ENCODE assay signal across 10 cellular contexts in genomic region chr6:170147056-170147787, GRCh38.
DNase-seq lines count a peak whose midpoint lies in the region; ATAC-seq, FAIRE-seq and TF ChIP-seq lines count a peak whose summit lies in the region.
"Had no signal": no experiment of that assay in that cellular context is flagged by ENCODE, and none has a peak within 500 bp of the region (broad histone marks: within the 10 kb centered on the region; RNA-seq: fewer than 3 reads in every experiment).

No MANE protein-coding gene starts in this region.

- H3K9me3 ChIP-seq in CD4-positive, alpha-beta T cell (ENCODE audit: control insufficient read depth, low read length): no peaks in the 10 kb centered on the region
- no peaks in the 10 kb centered on the region for H3K9me3 ChIP-seq in MG63
- no peaks in the 10 kb centered on the region for H3K9me3 ChIP-seq in parathyroid adenoma (ENCODE audit: control insufficient read depth, low read length)
- H3K9me3 ChIP-seq in small intestine (ENCODE audit: control insufficient read depth, low read depth): peaks cover 1% of the 10 kb centered on the region
- H3K9me3 ChIP-seq: SJSA1 had no signal

- peak overlapping the region; percentile 51 for H3K27ac Mint-ChIP-seq in CD4-positive, alpha-beta T cell
- H3K27ac Mint-ChIP-seq: HFFc6 had no signal

- peaks cover 3% of the 10 kb centered on the region for H3K9me3 Mint-ChIP-seq in CD4-positive, alpha-beta T cell

- H3K4me3 ChIP-seq in MG63: no peak overlapping the region
- H3K4me3 ChIP-seq in dorsolateral prefrontal cortex: peak overlapping the region in 28 of 59 donors; percentile 0 to 45 (median 16)
- H3K4me3 ChIP-seq in parathyroid adenoma (ENCODE audit: low read depth, low read length): no peak overlapping the region
- H3K4me3 ChIP-seq in small intestine (ENCODE audit: low read depth in 1 of 2, low read length in 2 of 2): no peak overlapping the region
- H3K4me3 ChIP-seq: SJSA1 had no signal

- H3K4me3 Mint-ChIP-seq in CD4-positive, alpha-beta T cell: no peak overlapping the region
- H3K4me3 Mint-ChIP-seq: HFFc6 had no signal

- no peaks in the 10 kb centered on the region for H3K27me3 ChIP-seq in CD4-positive, alpha-beta T cell (ENCODE audit: control insufficient read depth, insufficient read depth, low read length)
- no peaks in the 10 kb centered on the region for H3K27me3 ChIP-seq in MG63
- H3K27me3 ChIP-seq in dorsolateral prefrontal cortex: no peaks in the 10 kb centered on the region
- H3K27me3 ChIP-seq in parathyroid adenoma (ENCODE audit: control insufficient read depth, insufficient read depth, low read length): no peaks in the 10 kb centered on the region
- no peaks in the 10 kb centered on the region for H3K27me3 ChIP-seq in small intestine (ENCODE audit: control insufficient read depth in 2 of 2, insufficient read depth in 2 of 2, low read length in 2 of 2)
- H3K27me3 ChIP-seq: SJSA1 had no signal

- H3K27ac ChIP-seq in CD4-positive, alpha-beta T cell (ENCODE audit: low read depth, low read length): no peak overlapping the region
- peak overlapping the region in 19 of 59 donors; percentile 4 to 72 (median 48) for H3K27ac ChIP-seq in dorsolateral prefrontal cortex
- H3K27ac ChIP-seq in parathyroid adenoma: peak overlapping the region; percentile 75
- no peak overlapping the region for H3K27ac ChIP-seq in small intestine (ENCODE audit: low read depth in 1 of 2, low read length in 1 of 2)
- H3K27ac ChIP-seq: SJSA1 had no signal

- no peak overlapping the region for H3K9ac ChIP-seq in parathyroid adenoma

- no peak for DNase-seq in CD4-positive, alpha-beta T cell
- DNase-seq in MG63 (peak; percentile 22), dorsolateral prefrontal cortex (peak; percentile 52 to 84 (median 71)), small intestine (no peak), occipital lobe (lab: John Stamatoyannopoulos, UW) (no peak)
- no peak for DNase-seq in activated CD4-positive, alpha-beta T cell treated with anti-CD3 and anti-CD28 coated beads for 4 hours
- DNase-seq: HFFc6 had no signal

- no peaks in the 10 kb centered on the region for H3K36me3 Mint-ChIP-seq in CD4-positive, alpha-beta T cell (ENCODE audit: low read depth)

- no peaks in the 10 kb centered on the region for H3K79me2 ChIP-seq in parathyroid adenoma

- peaks cover 46% of the 10 kb centered on the region for H3K4me1 Mint-ChIP-seq in CD4-positive, alpha-beta T cell (ENCODE audit: low read depth)

- no peaks in the 10 kb centered on the region for H3K36me3 ChIP-seq in MG63
- H3K36me3 ChIP-seq in parathyroid adenoma (ENCODE audit: control insufficient read depth, insufficient read depth, low read length): no peaks in the 10 kb centered on the region
- no peaks in the 10 kb centered on the region for H3K36me3 ChIP-seq in small intestine (ENCODE audit: control insufficient read depth in 2 of 2, insufficient read depth in 2 of 2, low read length in 2 of 2)
- H3K36me3 ChIP-seq: SJSA1 had no signal

- H3K4me1 ChIP-seq in parathyroid adenoma (peaks cover 6% of the 10 kb centered on the region), small intestine (ENCODE audit: control insufficient read depth in 2 of 2, insufficient read depth in 1 of 2, low read depth in 1 of 2, low read length in 1 of 2) (no peaks in the 10 kb centered on the region)
- H3K4me1 ChIP-seq: SJSA1 had no signal

- WGBS in small intestine, 3 donors: 50 to 69% (median 65%) methylated on average over 22 to 23 of the region's 23 CpGs

- intact Hi-C loops in CD4-positive, alpha-beta T cell (cut with DNase I, micrococcal nuclease): no loop called here
- intact Hi-C loops in dorsolateral prefrontal cortex (cut with DNase I): no loop called here

- no peak for FAIRE-seq in small intestine (lab: Jason Lieb, UNC)

- TF ChIP-seq CTCF in CD4-positive, alpha-beta T cell (IDR thresholded peaks at IDR 0.05): no peak
- TF ChIP-seq CTCF in dorsolateral prefrontal cortex (IDR thresholded peaks at IDR 0.05 in 54 of 56, conservative IDR thresholded peaks at IDR 0.05 in 2 of 56; ENCODE audit: low read depth in 1 of 56, partially characterized antibody in 56 of 56) (no peak), parathyroid adenoma (IDR thresholded peaks at IDR 0.05) (no peak)

- POLR2A ChIA-PET in CD4-positive, alpha-beta T cell (lab: Charles Lee): interaction anchor here (1.4 to 2.2 kb wide), 3 partner anchors 58 to 160 kb away, joined by 3 to 18 read pairs (median 9); no protein-coding TSS in a partner anchor

- no peak overlapping the region for H3K4me2 ChIP-seq in parathyroid adenoma (ENCODE audit: low read length)

- ATAC-seq in CD4-positive, alpha-beta T cell (ENCODE audit: poor library complexity): no peak
- ATAC-seq in GM19463 (IDR thresholded peaks at IDR 0.05; ENCODE audit: unreplicated experiment): no peak

- peak overlapping the region; percentile 71 for H2AFZ ChIP-seq in parathyroid adenoma

- H3K27me3 Mint-ChIP-seq in CD4-positive, alpha-beta T cell: peaks cover 11% of the 10 kb centered on the region

- CTCF ChIA-PET in CD4-positive, alpha-beta T cell (lab: Charles Lee): no interaction called here

Comparison
In these comparisons a context has a peak if more than half of its experiments do, and no peak if none do; other contexts are left out.
1. DNase-seq: peak in MG63 (single experiment) and dorsolateral prefrontal cortex (10 of 10); none in CD4-positive, alpha-beta T cell (0 of 10), small intestine (single experiment), occipital lobe (single experiment) and activated CD4-positive, alpha-beta T cell treated with anti-CD3 and anti-CD28 coated beads for 4 hours (0 of 2).